ENCODE assay signal across 20 cellular contexts in genomic region chr4:186707996-186708395, GRCh38. TPM values are rescaled to one million over a fixed set of nuclear protein-coding genes. Genes with fewer than 3 reads are reported as not detected.
DNase-seq lines count a peak whose midpoint lies in the region; ATAC-seq, FAIRE-seq and TF ChIP-seq lines count a peak whose summit lies in the region.
"Had no signal": no experiment of that assay in that cellular context is flagged by ENCODE, and none has a peak within 500 bp of the region (broad histone marks: within the 10 kb centered on the region; RNA-seq: fewer than 3 reads in every experiment).

No MANE protein-coding gene starts in this region.

- H3K9ac ChIP-seq in keratinocyte (ENCODE audit: control insufficient read depth, extremely low read depth, insufficient read depth, low read length) (no peak overlapping the region), mucosa of rectum (ENCODE audit: low read depth in 1 of 2, low read length in 2 of 2) (peak overlapping the region in 1 of 2 donors; percentile 10)
- H3K9ac ChIP-seq: BLaER1 treated with 17β-estradiol and CSF1 and Interleukin-3, amounts not matched to agents 10 nM and 100 nM; GM23248 had no signal

- H3K79me2 ChIP-seq in keratinocyte (ENCODE audit: control insufficient read depth, insufficient read depth, low read length): peaks cover 100% of the 10 kb centered on the region

- in situ Hi-C loops in ACHN (cut with HindIII; ENCODE audit: low pct_ligation_motif_present, low pct_unique_long_range_greater_than_20kb, low sequenced_read_pairs): no loop called here

- no peak overlapping the region for H3K4me2 ChIP-seq in keratinocyte (ENCODE audit: control insufficient read depth, extremely low read depth, insufficient read depth, low read depth, low read length)
- H3K4me2 ChIP-seq: BLaER1 treated with 17β-estradiol and CSF1 and Interleukin-3, amounts not matched to agents 10 nM and 100 nM had no signal

- H3K9me3 ChIP-seq in right atrium auricular region (no peaks in the 10 kb centered on the region), keratinocyte (ENCODE audit: control insufficient read depth, low read depth, low read length) (no peaks in the 10 kb centered on the region), mucosa of rectum (ENCODE audit: control insufficient read depth in 2 of 2, low read length in 2 of 2) (no peaks in the 10 kb centered on the region)
- H3K9me3 ChIP-seq: HAP-1 had no signal

- H3K4me1 Mint-ChIP-seq in Calu3 (ENCODE audit: low read depth, unreplicated experiment): peaks cover 47% of the 10 kb centered on the region
- H3K4me1 Mint-ChIP-seq: B cell had no signal

- H3K27me3 ChIP-seq in right atrium auricular region (no peaks in the 10 kb centered on the region), keratinocyte (ENCODE audit: control insufficient read depth, extremely low read depth, insufficient read depth, low read length) (no peaks in the 10 kb centered on the region), mucosa of rectum (ENCODE audit: control insufficient read depth in 2 of 2, insufficient read depth in 2 of 2, low read length in 2 of 2) (no peaks in the 10 kb centered on the region)
- H3K27me3 ChIP-seq: BLaER1 treated with 17β-estradiol and CSF1 and Interleukin-3, amounts not matched to agents 10 nM and 100 nM had no signal

- DNase-seq in right atrium auricular region (ENCODE audit: low spot score): no peak
- DNase-seq in cardiac septum (ENCODE audit: low spot score): no peak
- DNase-seq in keratinocyte (ENCODE audit: low read depth, low spot score): no peak
- no peak for DNase-seq in Calu3
- no peak for DNase-seq in ACHN
- DNase-seq: 8988T; CD8-positive, alpha-beta T cell; DMS 273 treated with DMSO at 0.1 percent for 48 hours; DMS53; DND-41; EL; GM23248; IMR-90 had no signal

- H3K4me1 ChIP-seq in right atrium auricular region: peaks cover 0 to 65% of the 10 kb centered on the region in 2 donors
- peaks cover 8% of the 10 kb centered on the region for H3K4me1 ChIP-seq in keratinocyte (ENCODE audit: control insufficient read depth, extremely low read depth, insufficient read depth, low read length)
- peaks cover 23 to 48% of the 10 kb centered on the region in 2 donors for H3K4me1 ChIP-seq in mucosa of rectum (ENCODE audit: control insufficient read depth in 2 of 2, insufficient read depth in 2 of 2, low read length in 2 of 2)

- H3K4me3 ChIP-seq in right atrium auricular region (no peak overlapping the region), keratinocyte (ENCODE audit: control insufficient read depth in 2 of 3, extremely low read depth in 1 of 3, insufficient read depth in 2 of 3, low read depth in 1 of 3, low read length in 3 of 3) (no peak overlapping the region), mucosa of rectum (ENCODE audit: low read length in 2 of 2) (peak overlapping the region in 1 of 2 donors; percentile 23)
- H3K4me3 ChIP-seq: BLaER1 treated with 17β-estradiol and CSF1 and Interleukin-3, amounts not matched to agents 10 nM and 100 nM; GM12878; GM23248; HAP-1 had no signal

- no peak overlapping the region for H2AFZ ChIP-seq in keratinocyte (ENCODE audit: control insufficient read depth, low read length)
- H2AFZ ChIP-seq: GM23248 had no signal

- TF ChIP-seq CTCF in right atrium auricular region (IDR thresholded peaks at IDR 0.05) (no peak), keratinocyte (optimal IDR thresholded peaks at IDR 0.05 in 1 of 3, IDR thresholded peaks at IDR 0.05 in 1 of 3, conservative IDR thresholded peaks at IDR 0.05 in 1 of 3; ENCODE audit: extremely low read depth in 1 of 3, insufficient read depth in 2 of 3, low read length in 3 of 3) (no peak), Calu3 (IDR thresholded peaks at IDR 0.05; ENCODE audit: unreplicated experiment) (no peak)

- peak; percentile 46 for FAIRE-seq in keratinocyte (lab: Jason Lieb, UNC)
- FAIRE-seq: GM12878 had no signal

- no peak overlapping the region for H3K27ac Mint-ChIP-seq in Calu3 (ENCODE audit: unreplicated experiment)
- H3K27ac Mint-ChIP-seq: B cell; CD8-positive, alpha-beta T cell had no signal

- intact Hi-C loops in cardiac septum (cut with DNase I): no loop called here
- intact Hi-C loops in Calu3 (cut with micrococcal nuclease; ENCODE audit: unreplicated experiment): no loop called here

- peaks cover 7% of the 10 kb centered on the region for H3K9me1 ChIP-seq in keratinocyte (ENCODE audit: control insufficient read depth, extremely low read depth, insufficient read depth, low read length)

- dilution Hi-C loops in keratinocyte (cut with MboI; ENCODE audit: extremely low pct_ligation_motif_present, low sequenced_read_pairs): no loop called here

- peaks cover 21% of the 10 kb centered on the region for H3K36me3 Mint-ChIP-seq in Calu3 (ENCODE audit: insufficient read depth, unreplicated experiment)
- H3K36me3 Mint-ChIP-seq: CD8-positive, alpha-beta T cell had no signal

- H4K20me1 ChIP-seq in keratinocyte (ENCODE audit: control insufficient read depth, extremely low read depth, insufficient read depth, low read length): peaks cover 91% of the 10 kb centered on the region

- CTCF ChIA-PET in Calu3 (lab: Charles Lee): no interaction called here

- BruUV-seq in Calu3 (replicated peaks; lab: Mats Ljungman, UMichigan): no TSS peak

- H3K27ac ChIP-seq in right atrium auricular region: peak overlapping the region; percentile 70
- no peak overlapping the region for H3K27ac ChIP-seq in keratinocyte (ENCODE audit: control insufficient read depth, insufficient read depth, low read length)
- H3K27ac ChIP-seq in mucosa of rectum (ENCODE audit: low read depth in 2 of 2, low read length in 2 of 2): peak overlapping the region; percentile 76 to 77
- H3K27ac ChIP-seq: BLaER1 treated with 17β-estradiol and CSF1 and Interleukin-3, amounts not matched to agents 10 nM and 100 nM; GM23248; HL-60 had no signal

- no peaks in the 10 kb centered on the region for H3K27me3 Mint-ChIP-seq in Calu3 (ENCODE audit: unreplicated experiment)
- H3K27me3 Mint-ChIP-seq: B cell had no signal

- H3K4me3 Mint-ChIP-seq in Calu3 (ENCODE audit: low read depth, unreplicated experiment): no peak overlapping the region
- H3K4me3 Mint-ChIP-seq: B cell; CD8-positive, alpha-beta T cell had no signal

- ATAC-seq in GM19395 (IDR thresholded peaks at IDR 0.05; ENCODE audit: unreplicated experiment): no peak
- ATAC-seq: CD8-positive, alpha-beta T cell; GM12878 had no signal

- H3K36me3 ChIP-seq in right atrium auricular region: peaks cover 17% of the 10 kb centered on the region
- peaks cover 35 to 50% of the 10 kb centered on the region in 2 experiments for H3K36me3 ChIP-seq in keratinocyte (ENCODE audit: control insufficient read depth in 2 of 2, extremely low read depth in 1 of 2, insufficient read depth in 2 of 2, low read length in 2 of 2)
- peaks cover 30 to 32% of the 10 kb centered on the region in 2 donors for H3K36me3 ChIP-seq in mucosa of rectum (ENCODE audit: control insufficient read depth in 2 of 2, insufficient read depth in 2 of 2, low read length in 2 of 2)

- H3K9me3 Mint-ChIP-seq in Calu3 (ENCODE audit: low read depth, unreplicated experiment): no peaks in the 10 kb centered on the region
- H3K9me3 Mint-ChIP-seq: CD8-positive, alpha-beta T cell had no signal

RNA-seq across cellular contexts. Expression of gene FAT1, which starts 15.7 kb away (rescaled TPM):
- 10 to 100 TPM; 70.3 to 89.5 TPM for total RNA-seq in right atrium auricular region
- 90.7 TPM for total RNA-seq in cardiac septum
- polyA plus RNA-seq in keratinocyte: 329 to 470 TPM (median 330 TPM) in 3 replicates
- 211 TPM for polyA plus RNA-seq in keratinocyte (2011; ENCODE audit: low read depth)
- polyA plus RNA-seq in keratinocyte (2011; cell fraction: cytosol; rRNA removed): 72.0 and 90.4 TPM in 2 replicates
- polyA plus RNA-seq in keratinocyte (2011; cell fraction: nucleus; rRNA removed): 1,599 and 1,663 TPM in 2 replicates
- 206 and 254 TPM in 2 replicates for polyA plus RNA-seq in keratinocyte (2012; ENCODE audit: low replicate concordance)
- 2,564 to 2,839 TPM (median 2,810 TPM) in 3 replicates for polyA minus RNA-seq in keratinocyte
- 488 TPM for polyA minus RNA-seq in keratinocyte (2011; cell fraction: cytosol; rRNA and poly(A)+ RNA removed)
- polyA minus RNA-seq in keratinocyte (2011; cell fraction: nucleus; rRNA and poly(A)+ RNA removed): 3,580 and 4,840 TPM in 2 replicates
- 197 and 210 TPM in 2 replicates for total RNA-seq in Calu3 (2022)
- total RNA-seq: CD8-positive, alpha-beta T cell had no signal
